9 cellular contexts compared by ENCODE assay signal in the genomic region with DNA sequence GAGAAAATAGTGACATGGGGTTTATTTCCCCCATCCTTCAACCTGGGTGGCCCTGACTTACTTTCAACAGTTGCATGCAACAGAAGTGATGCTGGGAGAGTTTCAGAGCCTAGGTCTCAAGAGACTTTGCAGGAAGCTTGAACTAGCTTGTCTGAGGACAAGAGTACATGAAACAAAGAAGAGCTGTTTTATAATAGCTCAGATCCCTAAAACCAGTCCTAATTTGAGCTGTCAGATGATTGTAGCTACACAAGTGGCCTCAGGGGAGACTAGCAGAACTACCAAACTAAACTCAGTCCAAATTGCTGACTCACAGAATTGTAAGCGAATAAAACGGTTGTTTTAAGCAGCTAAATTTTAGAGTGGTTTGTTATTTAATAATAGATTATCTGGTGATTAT. TPM values are rescaled to one million over a fixed set of nuclear protein-coding genes. Genes with fewer than 3 reads are reported as not detected.
A peak's percentile ranks its signal among the peaks of the same experiment; 100 is the strongest.
DNase-seq lines count a peak whose midpoint lies in the region; ATAC-seq and TF ChIP-seq lines count a peak whose summit lies in the region.
"Had no signal": no experiment of that assay in that cellular context is flagged by ENCODE, and none has a peak within 500 bp of the region (broad histone marks: within the 10 kb centered on the region; RNA-seq: fewer than 3 reads in every experiment).

No MANE protein-coding gene starts in this region.

- peaks cover 19% of the 10 kb centered on the region for H3K4me1 ChIP-seq in osteoblast (ENCODE audit: insufficient read depth, low read length)
- H3K4me1 ChIP-seq in MM.1S (ENCODE audit: low read length), result no peaks in the 10 kb centered on the region
- H3K4me1 ChIP-seq in CD4-positive, alpha-beta memory T cell (ENCODE audit: insufficient read depth, low read length), result peaks cover 32% of the 10 kb centered on the region

- H3K4me1 Mint-ChIP-seq in CD4-positive, alpha-beta memory T cell, result peaks cover 45 to 80% (median 53%) of the 10 kb centered on the region in 4 donors

- H3K27ac Mint-ChIP-seq in CD4-positive, alpha-beta memory T cell, result no peak overlapping the region

- H2AFZ ChIP-seq in osteoblast (ENCODE audit: low read length) (no peak overlapping the region), MM.1S (ENCODE audit: low read length) (no peak overlapping the region)

- H3K27ac ChIP-seq in osteoblast (ENCODE audit: low read depth, low read length) (no peak overlapping the region), MM.1S (ENCODE audit: low read length) (no peak overlapping the region)
- H3K27ac ChIP-seq in CD4-positive, alpha-beta memory T cell (ENCODE audit: low read depth, low read length), result no peak overlapping the region

- no peaks in the 10 kb centered on the region for H3K9me2 ChIP-seq in MM.1S (replicated peaks; ENCODE audit: insufficient read depth, low read length)

- H4K20me1 ChIP-seq in osteoblast (ENCODE audit: insufficient read depth, low read length), result peaks cover 68% of the 10 kb centered on the region
- peaks cover 28% of the 10 kb centered on the region; the same call in 1 of the 2 replicates for H4K20me1 ChIP-seq in MM.1S (ENCODE audit: insufficient read depth, low read length)

- POLR2A ChIA-PET in CD4-positive, alpha-beta memory T cell (lab: Charles Lee; ENCODE audit: partially characterized antibody), result interaction anchor here (0.6 to 0.9 kb wide), 2 partner anchors 16 to 994 kb away, joined by 3 read pairs; a partner anchor contains a TSS

- intact Hi-C loops in CD4-positive, alpha-beta memory T cell (cut with micrococcal nuclease), result no loop called here

- ATAC-seq in GM18867 (IDR thresholded peaks at IDR 0.05; ENCODE audit: unreplicated experiment) (peak; percentile 77), HG02763 (IDR thresholded peaks at IDR 0.05; ENCODE audit: unreplicated experiment) (peak; percentile 76)

- no peak overlapping the region for H3K9ac ChIP-seq in MM.1S (ENCODE audit: low read length)

- peaks cover 89% of the 10 kb centered on the region for H3K79me2 ChIP-seq in osteoblast (ENCODE audit: insufficient read depth, low read length)
- H3K79me2 ChIP-seq in MM.1S (ENCODE audit: low read length), result peaks cover 98% of the 10 kb centered on the region

- H3F3A ChIP-seq in MM.1S (ENCODE audit: insufficient read depth, low read length), result no peaks in the 10 kb centered on the region; the same call in 1 of the 2 replicates

- peaks cover 14 to 28% of the 10 kb centered on the region in 2 donors for H3K36me3 Mint-ChIP-seq in CD4-positive, alpha-beta memory T cell

- H3K9me3 Mint-ChIP-seq in CD4-positive, alpha-beta memory T cell, result peaks cover 0 to 2% (median 0%) of the 10 kb centered on the region in 8 donors

- DNase-seq in NCI-H2171 (lab: John Stamatoyannopoulos, UW) (peak; percentile 72), osteoblast (ENCODE audit: insufficient read length, low spot score, missing footprints) (peak; percentile 84), MM.1S (no peak), NCI-H2029 (lab: John Stamatoyannopoulos, UW) (no peak), iPS-NIHi7 (ENCODE audit: extremely low spot score) (no peak)
- no peak for DNase-seq in CD4-positive, alpha-beta memory T cell
- DNase-seq: NCI-H774 had no signal

- H3K27me3 Mint-ChIP-seq in CD4-positive, alpha-beta memory T cell, result no peaks in the 10 kb centered on the region

- H3K27me3 ChIP-seq in osteoblast (ENCODE audit: insufficient read depth, low read length) (no peaks in the 10 kb centered on the region), MM.1S (replicated peaks; ENCODE audit: insufficient read depth, low read length) (no peaks in the 10 kb centered on the region)
- H3K27me3 ChIP-seq in CD4-positive, alpha-beta memory T cell (ENCODE audit: insufficient read depth, low read length), result no peaks in the 10 kb centered on the region

- H3K9me3 ChIP-seq in osteoblast (ENCODE audit: low read depth, low read length) (no peaks in the 10 kb centered on the region), MM.1S (replicated peaks; ENCODE audit: insufficient read depth, low read length) (no peaks in the 10 kb centered on the region)
- H3K9me3 ChIP-seq in CD4-positive, alpha-beta memory T cell (ENCODE audit: control insufficient read depth in 1 of 2, low read length in 2 of 2), result no peaks in the 10 kb centered on the region

- CTCF ChIA-PET in CD4-positive, alpha-beta memory T cell (lab: Charles Lee; ENCODE audit: partially characterized antibody), result interaction anchor here (0.9 kb wide), 1 partner anchor 14 kb away, joined by 3 read pairs; no protein-coding TSS in a partner anchor

- H3K36me3 ChIP-seq in osteoblast (ENCODE audit: insufficient read depth, low read length) (no peaks in the 10 kb centered on the region), MM.1S (replicated peaks; ENCODE audit: insufficient read depth, low read length) (no peaks in the 10 kb centered on the region; the same call in 1 of the 2 replicates)
- peaks cover 5% of the 10 kb centered on the region for H3K36me3 ChIP-seq in CD4-positive, alpha-beta memory T cell (ENCODE audit: insufficient read depth, low read length)

- H3K4me3 Mint-ChIP-seq in CD4-positive, alpha-beta memory T cell, result no peak overlapping the region

- H3K4me3 ChIP-seq in osteoblast (ENCODE audit: insufficient read depth, low read length) (no peak overlapping the region), MM.1S (ENCODE audit: low read length) (no peak overlapping the region)
- H3K4me3 ChIP-seq in CD4-positive, alpha-beta memory T cell (ENCODE audit: low read length in 2 of 2), result no peak overlapping the region

- H3K4me2 ChIP-seq in osteoblast (ENCODE audit: insufficient read depth, low read length) (no peak overlapping the region), MM.1S (ENCODE audit: low read depth, low read length) (no peak overlapping the region)

- no peak for TF ChIP-seq CTCF in osteoblast (IDR thresholded peaks at IDR 0.05; ENCODE audit: extremely low read depth, low read depth, low read length)
- TF ChIP-seq CTCF in MM.1S (IDR thresholded peaks at IDR 0.05; ENCODE audit: low read length), result no peak

RNA-seq across cellular contexts. Expression of a gene that starts 17.1 kb away (rescaled TPM):
- total RNA-seq in osteoblast, result 29.8 and 31.8 TPM in 2 replicates
- total RNA-seq in CD4-positive, alpha-beta memory T cell, result 10 to 100 TPM; 49.2 TPM
- 1 to 10 TPM; 2.0 to 4.8 TPM for polyA plus RNA-seq in CD4-positive, alpha-beta memory T cell

Comparison
In these comparisons a context has a peak if more than half of its experiments do, and no peak if none do; other contexts are left out.
1. DNase-seq: peak in NCI-H2171 (single experiment) and osteoblast (single experiment); none in MM.1S (single experiment), NCI-H2029 (single experiment), iPS-NIHi7 (single experiment) and CD4-positive, alpha-beta memory T cell (0 of 5).